Comparison of ENCODE assay signal across 1 cellular context in genomic region chr18:49720944-49721343, GRCh38.
DNase-seq lines count a peak whose midpoint lies in the region; ATAC-seq and TF ChIP-seq lines count a peak whose summit lies in the region.
"Not testable (repeated sequence)": the region's sequence is repeated elsewhere in the genome, so short reads cannot be mapped to it uniquely, and the experiment has no call there.

No MANE protein-coding gene starts in this region.

- H3K27me3 Mint-ChIP-seq in WTC11 (ENCODE audit: low read depth), result not testable (repeated sequence)

- H3K9me3 Mint-ChIP-seq in WTC11, result not testable (repeated sequence)

- POLR2A ChIA-PET in WTC11 (lab: Charles Lee), result not testable (repeated sequence)

- H3K27ac Mint-ChIP-seq in WTC11, result not testable (repeated sequence)

- not testable (repeated sequence) for H3K36me3 Mint-ChIP-seq in WTC11

- not testable (repeated sequence) for TF ChIP-seq CTCF in WTC11 (IDR thresholded peaks at IDR 0.05)

- not testable (repeated sequence) for DNase-seq in WTC11 (ENCODE audit: low spot score)

- not testable (repeated sequence) for H3K4me3 Mint-ChIP-seq in WTC11

- ATAC-seq in WTC11, result not testable (repeated sequence)

- CTCF ChIA-PET in WTC11 (lab: Charles Lee), result not testable (repeated sequence)

- peaks cover 11% of the 10 kb centered on the region for H3K4me1 Mint-ChIP-seq in WTC11

TF ChIP-seq in WTC11, 78 proteins besides CTCF, POLR2A, EP300 and RAD21:
- TF ChIP-seq HMGA2 (CRISPR knock-in tag; IDR thresholded peaks at IDR 0.05), result peak; percentile 93
